In the genomic region with DNA sequence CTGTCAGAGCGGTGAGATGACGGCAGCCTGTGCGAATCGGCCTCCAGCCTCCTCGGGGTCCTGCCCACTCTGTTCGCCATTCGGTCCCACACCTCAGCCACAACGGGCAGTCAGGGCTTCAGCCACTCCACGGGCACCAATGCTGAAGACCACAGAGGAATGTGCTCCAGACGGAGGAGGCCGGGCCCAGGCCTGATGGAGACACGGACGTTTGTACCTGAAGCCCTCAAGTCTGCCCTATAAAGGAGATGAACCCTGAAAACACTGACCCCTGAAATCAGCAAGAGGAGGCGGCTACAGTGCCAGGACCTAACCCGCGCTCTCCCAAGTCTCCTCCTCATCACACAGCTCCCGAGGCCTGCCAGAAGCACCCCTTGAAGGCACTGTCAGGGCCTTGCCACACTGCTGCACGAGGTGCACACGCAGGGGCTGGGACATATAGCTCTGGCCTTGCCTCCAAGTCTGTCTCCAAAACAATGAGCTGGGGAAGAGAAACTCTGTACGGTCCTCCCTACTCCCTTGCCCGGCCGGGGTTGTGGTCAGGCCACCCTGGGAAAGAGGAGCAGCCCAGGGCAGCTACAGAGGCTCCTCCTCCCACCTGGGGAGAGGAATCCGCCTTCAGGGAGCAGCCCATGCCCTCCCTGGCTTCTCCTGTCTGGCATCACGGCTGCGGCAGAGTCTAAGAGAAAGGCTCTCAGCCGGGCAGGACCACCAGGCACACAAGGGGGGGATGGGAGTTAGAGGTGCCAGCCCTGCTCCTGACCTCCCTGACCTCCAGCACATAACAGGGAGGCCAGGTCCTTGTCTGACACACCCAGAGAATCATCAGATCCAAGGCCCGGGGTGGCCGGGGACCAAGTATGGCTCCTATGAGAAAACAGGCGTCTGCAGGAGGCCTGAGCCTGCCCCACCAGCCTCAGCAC, we compare ENCODE assay signal across 12 cellular contexts.
"Had no signal": no experiment of that assay in that cellular context is flagged by ENCODE, and none has a peak within 500 bp of the region (broad histone marks: within the 10 kb centered on the region; RNA-seq: fewer than 3 reads in every experiment).

No MANE protein-coding gene starts in this region.

- H3K4me2 ChIP-seq: smooth muscle cell had no signal

- H3K4me1 ChIP-seq: colonic mucosa, pancreas, right atrium auricular region had no signal

- H3K27ac ChIP-seq: colonic mucosa, pancreas, right atrium auricular region, SK-N-MC had no signal

- H3K4me3 Mint-ChIP-seq: activated T-helper 1 cell treated with anti-CD3 and anti-CD28 coated beads, Interleukin-12 subunit alpha, Interleukin-12 subunit beta, Interleukin-2, Interleukin-4 antibody, amounts not matched to agents 30 ng/mL and 10 ng/mL and 1 ng/mL, durations not matched to agents 14 hours and 24 hours and 36 hours; stimulated activated naive CD8-positive, alpha-beta T cell treated with anti-CD3 and anti-CD28 coated beads, Interleukin-15, Interleukin-2, amounts not matched to agents 100 ng/mL and 50 ng/mL, for 24 hours had no signal

- H3K27me3 Mint-ChIP-seq: stimulated activated naive CD8-positive, alpha-beta T cell treated with anti-CD3 and anti-CD28 coated beads, Interleukin-15, Interleukin-2, amounts not matched to agents 100 ng/mL and 50 ng/mL, for 24 hours had no signal

- H3K9me3 Mint-ChIP-seq: activated T-helper 1 cell treated with anti-CD3 and anti-CD28 coated beads, Interleukin-12 subunit alpha, Interleukin-12 subunit beta, Interleukin-2, Interleukin-4 antibody, amounts not matched to agents 30 ng/mL and 10 ng/mL and 1 ng/mL, durations not matched to agents 14 hours and 24 hours and 36 hours; stimulated activated naive CD8-positive, alpha-beta T cell treated with anti-CD3 and anti-CD28 coated beads, Interleukin-15, Interleukin-2, amounts not matched to agents 100 ng/mL and 50 ng/mL, for 24 hours had no signal

- H3K27ac Mint-ChIP-seq: activated T-helper 1 cell treated with anti-CD3 and anti-CD28 coated beads, Interleukin-12 subunit alpha, Interleukin-12 subunit beta, Interleukin-2, Interleukin-4 antibody, amounts not matched to agents 30 ng/mL and 10 ng/mL and 1 ng/mL, durations not matched to agents 14 hours and 24 hours and 36 hours; stimulated activated naive CD8-positive, alpha-beta T cell treated with anti-CD3 and anti-CD28 coated beads, Interleukin-15, Interleukin-2, amounts not matched to agents 100 ng/mL and 50 ng/mL, for 24 hours had no signal

- H3K4me3 ChIP-seq: colonic mucosa, pancreas, right atrium auricular region, SK-N-MC, smooth muscle cell had no signal

- H3K27me3 ChIP-seq: colonic mucosa, pancreas, right atrium auricular region had no signal

- H3K9me3 ChIP-seq: colonic mucosa, pancreas, right atrium auricular region had no signal

- DNase-seq: activated CD4-positive, CD25-positive, alpha-beta regulatory T cell treated with anti-CD3 and anti-CD28 coated beads, Interleukin-2, amount 50 U/mL, for 72 hours; activated naive CD4-positive, alpha-beta T cell treated with Interleukin-2 at 50 U/mL for 16 hours; caudate nucleus; colonic mucosa; islet precursor cell had no signal

- ATAC-seq: pancreas had no signal

- H3K36me3 ChIP-seq: colonic mucosa, pancreas, right atrium auricular region had no signal

- FAIRE-seq: endometrium, pancreas had no signal
